25 cellular contexts compared by ENCODE assay signal in the genomic region with DNA sequence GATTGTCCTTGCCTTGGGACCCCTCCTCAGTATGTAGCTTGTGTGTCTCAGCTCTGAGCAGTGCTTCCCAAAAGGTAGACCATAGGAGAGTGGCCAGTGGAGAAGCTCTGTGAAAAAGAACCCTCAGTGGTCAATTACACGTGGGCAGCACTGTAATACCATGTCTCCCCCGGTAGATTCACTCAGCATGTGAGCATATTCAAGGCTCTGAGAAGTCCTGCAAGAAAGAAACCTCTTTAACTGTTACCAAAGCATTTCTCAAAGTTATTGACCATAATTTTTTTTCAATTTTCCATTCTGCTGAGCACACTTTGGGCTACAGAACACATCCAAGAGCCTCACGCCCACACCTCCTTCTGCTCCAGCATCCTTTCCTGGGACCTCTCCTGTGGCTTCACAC.
DNase-seq lines count a peak whose midpoint lies in the region; ATAC-seq and TF ChIP-seq lines count a peak whose summit lies in the region.
"Had no signal": no experiment of that assay in that cellular context is flagged by ENCODE, and none has a peak within 500 bp of the region (broad histone marks: within the 10 kb centered on the region; RNA-seq: fewer than 3 reads in every experiment).

No MANE protein-coding gene starts in this region.

- TF ChIP-seq POLR2A in vagina (IDR thresholded peaks at IDR 0.05): no peak

- peaks cover 70% of the 10 kb centered on the region for H3K4me1 ChIP-seq in vagina

- intact Hi-C loops in dendritic cell treated with granulocyte-macrophage colony-stimulating factor and Interleukin-4, amounts not matched to agents 40 ng/mL and 50 ng/mL, for 4 days (cut with micrococcal nuclease): no loop called here
- intact Hi-C loops in vagina (cut with DNase I): no loop called here

- H3K36me3 Mint-ChIP-seq in T-helper 1 cell treated with Interleukin-12 subunit alpha and Interleukin-12 subunit beta and Interleukin-4 antibody, amounts not matched to agents 30 μg/mL and 1 μg/mL, for 36 hours (ENCODE audit: low read depth): peaks cover 15% of the 10 kb centered on the region
- H3K36me3 Mint-ChIP-seq in dendritic cell treated with granulocyte-macrophage colony-stimulating factor and Interleukin-4, amounts not matched to agents 40 ng/mL and 50 ng/mL, for 4 days (ENCODE audit: low read depth): no peaks in the 10 kb centered on the region
- H3K36me3 Mint-ChIP-seq in naive B cell: peaks cover 0 to 26% of the 10 kb centered on the region in 2 donors

- no peak overlapping the region for H3K4me3 Mint-ChIP-seq in T-helper 1 cell treated with Interleukin-12 subunit alpha and Interleukin-12 subunit beta and Interleukin-4 antibody, amounts not matched to agents 30 μg/mL and 1 μg/mL, for 36 hours
- H3K4me3 Mint-ChIP-seq in dendritic cell treated with granulocyte-macrophage colony-stimulating factor and Interleukin-4, amounts not matched to agents 40 ng/mL and 50 ng/mL, for 4 days: no peak overlapping the region
- H3K4me3 Mint-ChIP-seq in naive B cell: no peak overlapping the region
- H3K4me3 Mint-ChIP-seq: IgD-negative memory B cell had no signal

- no peaks in the 10 kb centered on the region for H3K36me3 ChIP-seq in vagina
- H3K36me3 ChIP-seq: Peyer's patch, SJSA1 had no signal

- H3K4me1 Mint-ChIP-seq in T-helper 1 cell treated with Interleukin-12 subunit alpha and Interleukin-12 subunit beta and Interleukin-4 antibody, amounts not matched to agents 30 μg/mL and 1 μg/mL, for 36 hours (ENCODE audit: low read depth): peaks cover 16% of the 10 kb centered on the region
- peaks cover 73% of the 10 kb centered on the region for H3K4me1 Mint-ChIP-seq in dendritic cell treated with granulocyte-macrophage colony-stimulating factor and Interleukin-4, amounts not matched to agents 40 ng/mL and 50 ng/mL, for 4 days (ENCODE audit: low read depth)
- H3K4me1 Mint-ChIP-seq in naive B cell: peaks cover 51 to 61% (median 56%) of the 10 kb centered on the region in 3 donors

- H3K27me3 Mint-ChIP-seq in T-helper 1 cell treated with Interleukin-12 subunit alpha and Interleukin-12 subunit beta and Interleukin-4 antibody, amounts not matched to agents 30 μg/mL and 1 μg/mL, for 36 hours (ENCODE audit: low read depth): no peaks in the 10 kb centered on the region
- no peaks in the 10 kb centered on the region for H3K27me3 Mint-ChIP-seq in dendritic cell treated with granulocyte-macrophage colony-stimulating factor and Interleukin-4, amounts not matched to agents 40 ng/mL and 50 ng/mL, for 4 days
- no peaks in the 10 kb centered on the region for H3K27me3 Mint-ChIP-seq in naive B cell
- H3K27me3 Mint-ChIP-seq: IgD-negative memory B cell had no signal

- peak overlapping the region; percentile 39 for H3K27ac Mint-ChIP-seq in T-helper 1 cell treated with Interleukin-12 subunit alpha and Interleukin-12 subunit beta and Interleukin-4 antibody, amounts not matched to agents 30 μg/mL and 1 μg/mL, for 36 hours
- H3K27ac Mint-ChIP-seq in dendritic cell treated with granulocyte-macrophage colony-stimulating factor and Interleukin-4, amounts not matched to agents 40 ng/mL and 50 ng/mL, for 4 days: peak overlapping the region; percentile 39
- H3K27ac Mint-ChIP-seq in naive B cell: peak overlapping the region in 4 of 6 donors; percentile 15 to 84 (median 51)

- H3K4me3 ChIP-seq in vagina: no peak overlapping the region
- H3K4me3 ChIP-seq: Peyer's patch, SJSA1 had no signal

- no peaks in the 10 kb centered on the region for H3K27me3 ChIP-seq in vagina
- H3K27me3 ChIP-seq: Peyer's patch, SJSA1 had no signal

- no peaks in the 10 kb centered on the region for H3K9me3 Mint-ChIP-seq in T-helper 1 cell treated with Interleukin-12 subunit alpha and Interleukin-12 subunit beta and Interleukin-4 antibody, amounts not matched to agents 30 μg/mL and 1 μg/mL, for 36 hours
- no peaks in the 10 kb centered on the region for H3K9me3 Mint-ChIP-seq in dendritic cell treated with granulocyte-macrophage colony-stimulating factor and Interleukin-4, amounts not matched to agents 40 ng/mL and 50 ng/mL, for 4 days
- H3K9me3 Mint-ChIP-seq in naive B cell: no peaks in the 10 kb centered on the region
- H3K9me3 Mint-ChIP-seq: IgD-negative memory B cell had no signal

- peak overlapping the region; percentile 47 for H3K27ac ChIP-seq in vagina
- H3K27ac ChIP-seq: 22Rv1, SJSA1 had no signal

- ATAC-seq in naive B cell (ENCODE audit: low read depth in 2 of 2) (no peak), GM21526 (IDR thresholded peaks at IDR 0.05; ENCODE audit: low FRiP score, unreplicated experiment) (no peak), HG03095 (IDR thresholded peaks at IDR 0.05; ENCODE audit: unreplicated experiment) (no peak)
- ATAC-seq: HCT116 had no signal

- DNase-seq in T-helper 1 cell (no peak), naive B cell (no peak), vagina (ENCODE audit: extremely low spot score in 2 of 2) (no peak), SIG-M5 (lab: John Stamatoyannopoulos, UW) (no peak)
- DNase-seq: ACHN, C1 segment of cervical spinal cord, GDM1, GOT3, Karpas-422, MV-4-11, NCI-H1417, NCI-H1694 treated with DMSO at 0.1 percent for 48 hours, NCI-H2081 treated with DMSO at 0.1 percent for 48 hours, NCI-H2171 treated with DMSO at 0.1 percent for 48 hours, NCI-H524 treated with DMSO at 0.1 percent for 48 hours, NCI-H82, Peyer's patch had no signal

- H3K9me3 ChIP-seq in vagina: no peaks in the 10 kb centered on the region
- H3K9me3 ChIP-seq: Peyer's patch, SJSA1 had no signal

- no peak for TF ChIP-seq CTCF in vagina (IDR thresholded peaks at IDR 0.05)
